ENCODE assay signal across 1 cellular context in the genomic region with DNA sequence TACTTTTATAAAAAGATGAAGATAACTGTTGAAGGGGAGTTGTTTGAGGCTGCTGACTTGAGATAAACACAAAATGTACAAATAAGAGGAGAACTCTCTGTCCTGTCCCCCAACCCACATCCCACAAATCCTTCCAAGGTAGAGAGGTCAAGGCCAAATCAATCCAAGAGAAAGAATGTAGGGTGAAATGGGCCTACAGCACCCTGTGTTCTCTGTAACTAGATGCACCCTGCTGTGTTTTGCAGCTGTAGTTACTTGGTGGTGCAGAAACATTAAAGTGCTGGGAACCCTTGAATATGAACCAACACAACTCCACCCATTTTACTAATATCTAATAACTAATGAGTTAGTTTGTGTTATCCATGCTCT.
TF ChIP-seq lines count a peak whose summit lies in the region.

No MANE protein-coding gene starts in this region.

TF ChIP-seq in IMR-90, 13 proteins besides CTCF, POLR2A, EP300 and RAD21 (continued from another document):
- TF ChIP-seq, protein P1, sequence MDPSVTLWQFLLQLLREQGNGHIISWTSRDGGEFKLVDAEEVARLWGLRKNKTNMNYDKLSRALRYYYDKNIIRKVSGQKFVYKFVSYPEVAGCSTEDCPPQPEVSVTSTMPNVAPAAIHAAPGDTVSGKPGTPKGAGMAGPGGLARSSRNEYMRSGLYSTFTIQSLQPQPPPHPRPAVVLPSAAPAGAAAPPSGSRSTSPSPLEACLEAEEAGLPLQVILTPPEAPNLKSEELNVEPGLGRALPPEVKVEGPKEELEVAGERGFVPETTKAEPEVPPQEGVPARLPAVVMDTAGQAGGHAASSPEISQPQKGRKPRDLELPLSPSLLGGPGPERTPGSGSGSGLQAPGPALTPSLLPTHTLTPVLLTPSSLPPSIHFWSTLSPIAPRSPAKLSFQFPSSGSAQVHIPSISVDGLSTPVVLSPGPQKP (IDR thresholded peaks at IDR 0.05; ENCODE audit: borderline replicate concordance, low read depth, low read length): no peak
- TF ChIP-seq RCOR1 (IDR thresholded peaks at IDR 0.05; ENCODE audit: insufficient replicate concordance, low read length) (no peak), RFX5 (IDR thresholded peaks at IDR 0.05; ENCODE audit: low read depth, low read length) (no peak)
